11 cellular contexts compared by ENCODE assay signal in the genomic region with DNA sequence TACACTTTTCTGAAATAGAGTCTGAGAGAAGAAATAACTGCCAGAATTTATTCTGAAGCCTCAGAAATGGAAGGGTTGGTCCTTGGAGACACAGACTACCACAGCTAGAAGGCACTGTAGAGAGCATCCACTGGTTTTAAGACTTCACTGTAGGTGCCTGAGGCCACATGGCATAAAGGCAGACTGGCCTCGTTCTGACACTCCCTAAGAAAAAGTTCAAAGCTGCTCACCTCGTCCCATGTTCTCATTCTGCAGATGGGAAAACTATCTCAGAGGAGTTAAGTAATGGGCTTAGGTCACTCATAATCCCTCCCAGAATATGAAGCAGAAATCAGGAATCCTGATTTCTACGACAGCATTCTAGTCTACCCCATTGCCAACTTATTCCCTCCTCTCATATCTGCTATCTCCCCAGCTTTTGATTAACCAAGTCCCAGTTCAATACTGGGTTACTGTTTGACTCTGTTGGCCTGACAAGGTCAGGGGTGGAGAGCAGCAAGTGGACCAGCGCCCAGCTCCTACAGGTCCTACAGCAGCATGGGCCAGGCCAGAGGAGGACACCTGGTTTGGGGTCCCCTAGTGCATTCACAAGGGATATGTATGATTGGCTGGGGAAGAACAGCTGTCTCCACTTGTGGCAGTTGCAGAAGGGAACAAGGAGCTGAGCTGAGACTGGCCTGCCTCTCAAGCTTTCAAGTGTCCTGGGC. TPM values are rescaled to one million over a fixed set of nuclear protein-coding genes. Genes with fewer than 3 reads are reported as not detected.
DNase-seq lines count a peak whose midpoint lies in the region; ATAC-seq and TF ChIP-seq lines count a peak whose summit lies in the region.
"Had no signal": no experiment of that assay in that cellular context is flagged by ENCODE, and none has a peak within 500 bp of the region (broad histone marks: within the 10 kb centered on the region; RNA-seq: fewer than 3 reads in every experiment).

No MANE protein-coding gene starts in this region.

- in situ Hi-C loops in transverse colon (cut with MboI; ENCODE audit: low pct_ligation_motif_present in 1 of 4, low pct_unique_long_range_greater_than_20kb in 1 of 4, low sequenced_read_pairs in 3 of 4): no loop called here

- no peaks in the 10 kb centered on the region for H3K9me3 Mint-ChIP-seq in activated naive CD4-positive, alpha-beta T cell treated with anti-CD3 and anti-CD28 coated beads for 36 hours
- no peaks in the 10 kb centered on the region for H3K9me3 Mint-ChIP-seq in activated naive CD4-positive, alpha-beta T cell treated with anti-CD3 and anti-CD28 coated beads, Interleukin-2, amount 50 U/mL, for 72 hours
- no peaks in the 10 kb centered on the region for H3K9me3 Mint-ChIP-seq in activated T-helper 1 cell treated with anti-CD3 and anti-CD28 coated beads, Interleukin-12 subunit alpha, Interleukin-12 subunit beta, Interleukin-2, Interleukin-4 antibody, amounts not matched to agents 30 ng/mL and 10 ng/mL and 1 ng/mL, durations not matched to agents 14 hours and 24 hours and 36 hours
- peaks cover 4% of the 10 kb centered on the region for H3K9me3 Mint-ChIP-seq in glutamatergic neuron (ENCODE audit: unreplicated experiment)

- H3K36me3 ChIP-seq in lower lobe of right lung: peaks cover 13% of the 10 kb centered on the region
- H3K36me3 ChIP-seq in transverse colon: no peaks in the 10 kb centered on the region

- no peak for TF ChIP-seq CTCF in lower lobe of right lung (IDR thresholded peaks at IDR 0.05)
- no peak for TF ChIP-seq CTCF in transverse colon (IDR thresholded peaks at IDR 0.05)
- no peak for TF ChIP-seq CTCF in glutamatergic neuron (IDR thresholded peaks at IDR 0.05; ENCODE audit: partially characterized antibody, unreplicated experiment)

- no peak for DNase-seq in activated naive CD4-positive, alpha-beta T cell treated with anti-CD3 and anti-CD28 coated beads for 36 hours
- no peak for DNase-seq in activated naive CD4-positive, alpha-beta T cell treated with anti-CD3 and anti-CD28 coated beads, Interleukin-2, amount 50 U/mL, for 72 hours (ENCODE audit: low spot score in 2 of 2)
- DNase-seq in activated T-helper 1 cell treated with anti-CD3 and anti-CD28 coated beads, Interleukin-12 subunit alpha, Interleukin-12 subunit beta, Interleukin-2, Interleukin-4 antibody, amounts not matched to agents 30 ng/mL and 10 ng/mL and 1 ng/mL, durations not matched to agents 14 hours and 24 hours and 36 hours (ENCODE audit: low spot score): no peak
- DNase-seq in lower lobe of right lung (no peak), transverse colon (no peak), glutamatergic neuron (no peak), NCI-H1105 treated with DMSO at 0.1 percent for 48 hours (lab: John Stamatoyannopoulos, UW) (no peak)
- DNase-seq: Caco-2, NCI-H1092 had no signal

- TF ChIP-seq EP300 in transverse colon (IDR thresholded peaks at IDR 0.05; ENCODE audit: low read depth): no peak

- no peaks in the 10 kb centered on the region for H3K9me3 ChIP-seq in lower lobe of right lung
- H3K9me3 ChIP-seq in transverse colon: no peaks in the 10 kb centered on the region
- H3K9me3 ChIP-seq: Caco-2, SJSA1 had no signal

- TF ChIP-seq POLR2A in transverse colon (IDR thresholded peaks at IDR 0.05): no peak

- H3K4me3 Mint-ChIP-seq in activated naive CD4-positive, alpha-beta T cell treated with anti-CD3 and anti-CD28 coated beads for 36 hours: no peak overlapping the region
- no peak overlapping the region for H3K4me3 Mint-ChIP-seq in activated T-helper 1 cell treated with anti-CD3 and anti-CD28 coated beads, Interleukin-12 subunit alpha, Interleukin-12 subunit beta, Interleukin-2, Interleukin-4 antibody, amounts not matched to agents 30 ng/mL and 10 ng/mL and 1 ng/mL, durations not matched to agents 14 hours and 24 hours and 36 hours
- no peak overlapping the region for H3K4me3 Mint-ChIP-seq in glutamatergic neuron (ENCODE audit: unreplicated experiment)

- H3K27me3 Mint-ChIP-seq in activated naive CD4-positive, alpha-beta T cell treated with anti-CD3 and anti-CD28 coated beads for 36 hours (ENCODE audit: low read depth): no peaks in the 10 kb centered on the region
- no peaks in the 10 kb centered on the region for H3K27me3 Mint-ChIP-seq in activated T-helper 1 cell treated with anti-CD3 and anti-CD28 coated beads, Interleukin-12 subunit alpha, Interleukin-12 subunit beta, Interleukin-2, Interleukin-4 antibody, amounts not matched to agents 30 ng/mL and 10 ng/mL and 1 ng/mL, durations not matched to agents 14 hours and 24 hours and 36 hours (ENCODE audit: insufficient read depth)
- H3K27me3 Mint-ChIP-seq in glutamatergic neuron (ENCODE audit: unreplicated experiment): peaks cover 4% of the 10 kb centered on the region

- H3K4me1 Mint-ChIP-seq in activated naive CD4-positive, alpha-beta T cell treated with anti-CD3 and anti-CD28 coated beads for 36 hours (ENCODE audit: low read depth): peaks cover 76% of the 10 kb centered on the region
- H3K4me1 Mint-ChIP-seq in activated T-helper 1 cell treated with anti-CD3 and anti-CD28 coated beads, Interleukin-12 subunit alpha, Interleukin-12 subunit beta, Interleukin-2, Interleukin-4 antibody, amounts not matched to agents 30 ng/mL and 10 ng/mL and 1 ng/mL, durations not matched to agents 14 hours and 24 hours and 36 hours (ENCODE audit: low read depth): peaks cover 65% of the 10 kb centered on the region
- H3K4me1 Mint-ChIP-seq in glutamatergic neuron (ENCODE audit: low read depth, unreplicated experiment): no peaks in the 10 kb centered on the region

- H3K4me3 ChIP-seq in lower lobe of right lung: peak overlapping the region; percentile 80
- H3K4me3 ChIP-seq in transverse colon: peak overlapping the region in 3 of 4 donors; percentile 48 to 98 (median 82)
- H3K4me3 ChIP-seq: SJSA1 had no signal

- H3K4me1 ChIP-seq in lower lobe of right lung: peaks cover 76% of the 10 kb centered on the region
- peaks cover 22 to 78% (median 40%) of the 10 kb centered on the region in 4 donors for H3K4me1 ChIP-seq in transverse colon

- intact Hi-C loops in activated naive CD4-positive, alpha-beta T cell treated with anti-CD3 and anti-CD28 coated beads for 36 hours (cut with micrococcal nuclease): loop anchor here (1.0 to 10.0 kb wide), 2 partner anchors 24 to 1031 kb away; partner anchors contain the start of gene SP1
- intact Hi-C loops in activated T-helper 1 cell treated with anti-CD3 and anti-CD28 coated beads, Interleukin-12 subunit alpha, Interleukin-12 subunit beta, Interleukin-2, Interleukin-4 antibody, amounts not matched to agents 30 ng/mL and 10 ng/mL and 1 ng/mL, durations not matched to agents 14 hours and 24 hours and 36 hours (cut with micrococcal nuclease): loop anchor here (10.0 kb wide), 1 partner anchor 569 kb away; the partner anchor contains the start of gene TESPA1
- intact Hi-C loops in lower lobe of right lung (cut with DNase I): no loop called here
- intact Hi-C loops in transverse colon (cut with DNase I; ENCODE audit: low total_unique reads): no loop called here

- CTCF ChIA-PET in activated naive CD4-positive, alpha-beta T cell treated with anti-CD3 and anti-CD28 coated beads for 36 hours (lab: Charles Lee): interaction anchor here (1.0 to 14.5 kb wide), 8 partner anchors 14 to 201 kb away, joined by 3 to 257 read pairs (median 4); no protein-coding TSS in a partner anchor

- peak overlapping the region; percentile 82 for H3K27ac ChIP-seq in lower lobe of right lung
- H3K27ac ChIP-seq in transverse colon: peak overlapping the region; percentile 85 to 97 (median 94)
- H3K27ac ChIP-seq: SJSA1 had no signal

- no peak for ATAC-seq in activated naive CD4-positive, alpha-beta T cell treated with anti-CD3 and anti-CD28 coated beads, Interleukin-2, amount 50 U/mL, for 72 hours
- ATAC-seq in lower lobe of right lung (no peak), HG03457 (IDR thresholded peaks at IDR 0.05; ENCODE audit: unreplicated experiment) (no peak)

- 25 to 51% methylated on average over 2 to 4 of the region's 4 CpGs for WGBS in transverse colon (ENCODE audit: low coverage in 1 of 2), 2 donors

- peak overlapping the region; percentile 89 for H3K27ac Mint-ChIP-seq in activated naive CD4-positive, alpha-beta T cell treated with anti-CD3 and anti-CD28 coated beads for 36 hours
- peak overlapping the region in 1 of 2 donors; percentile 27 for H3K27ac Mint-ChIP-seq in activated naive CD4-positive, alpha-beta T cell treated with anti-CD3 and anti-CD28 coated beads, Interleukin-2, amount 50 U/mL, for 72 hours
- H3K27ac Mint-ChIP-seq in activated T-helper 1 cell treated with anti-CD3 and anti-CD28 coated beads, Interleukin-12 subunit alpha, Interleukin-12 subunit beta, Interleukin-2, Interleukin-4 antibody, amounts not matched to agents 30 ng/mL and 10 ng/mL and 1 ng/mL, durations not matched to agents 14 hours and 24 hours and 36 hours: peak overlapping the region; percentile 61
- no peak overlapping the region for H3K27ac Mint-ChIP-seq in glutamatergic neuron (ENCODE audit: unreplicated experiment)

- H3K27me3 ChIP-seq in lower lobe of right lung (ENCODE audit: low read depth): no peaks in the 10 kb centered on the region
- H3K27me3 ChIP-seq in transverse colon: peaks cover 37% of the 10 kb centered on the region
- H3K27me3 ChIP-seq: SJSA1 had no signal

- H3K36me3 Mint-ChIP-seq in activated naive CD4-positive, alpha-beta T cell treated with anti-CD3 and anti-CD28 coated beads for 36 hours (ENCODE audit: low read depth): no peaks in the 10 kb centered on the region
- H3K36me3 Mint-ChIP-seq in activated naive CD4-positive, alpha-beta T cell treated with anti-CD3 and anti-CD28 coated beads, Interleukin-2, amount 50 U/mL, for 72 hours: peaks cover 0 to 21% of the 10 kb centered on the region in 2 donors
- peaks cover 4% of the 10 kb centered on the region for H3K36me3 Mint-ChIP-seq in activated T-helper 1 cell treated with anti-CD3 and anti-CD28 coated beads, Interleukin-12 subunit alpha, Interleukin-12 subunit beta, Interleukin-2, Interleukin-4 antibody, amounts not matched to agents 30 ng/mL and 10 ng/mL and 1 ng/mL, durations not matched to agents 14 hours and 24 hours and 36 hours (ENCODE audit: low read depth)
- H3K36me3 Mint-ChIP-seq in glutamatergic neuron (ENCODE audit: unreplicated experiment): peaks cover 5% of the 10 kb centered on the region

RNA-seq across cellular contexts. Expression of gene ITGA5, which starts 3.7 kb away (rescaled TPM):
- total RNA-seq in activated naive CD4-positive, alpha-beta T cell treated with anti-CD3 and anti-CD28 coated beads for 36 hours: 10 to 100 TPM; 17.9 to 18.4 TPM
- total RNA-seq in activated naive CD4-positive, alpha-beta T cell treated with anti-CD3 and anti-CD28 coated beads, Interleukin-2, amount 50 U/mL, for 72 hours: 10 to 100 TPM; 29.4 to 53.5 TPM
- total RNA-seq in activated T-helper 1 cell treated with anti-CD3 and anti-CD28 coated beads, Interleukin-12 subunit alpha, Interleukin-12 subunit beta, Interleukin-2, Interleukin-4 antibody, amounts not matched to agents 30 ng/mL and 10 ng/mL and 1 ng/mL, durations not matched to agents 14 hours and 24 hours and 36 hours: 31.2 and 31.6 TPM in 2 replicates
- total RNA-seq in lower lobe of right lung (97.1 TPM), transverse colon (100 to 1,000 TPM in 1 of 4 donors, 10 to 100 TPM in 3; 37.7 to 217 (median 73.0) TPM), glutamatergic neuron (ENCODE audit: unreplicated experiment) (1.8 TPM)

RNA-seq across cellular contexts. Expression of gene ZNF385A, which starts 30.8 kb away (rescaled TPM):
- total RNA-seq in activated naive CD4-positive, alpha-beta T cell treated with anti-CD3 and anti-CD28 coated beads for 36 hours: 1 to 10 TPM in 1 of 2 experiments, under 1 TPM in 1; 0.93 to 1.1 TPM
- total RNA-seq in activated naive CD4-positive, alpha-beta T cell treated with anti-CD3 and anti-CD28 coated beads, Interleukin-2, amount 50 U/mL, for 72 hours: 1 to 10 TPM; 1.2 to 1.8 TPM
- 0.99 and 1.3 TPM in 2 replicates for total RNA-seq in activated T-helper 1 cell treated with anti-CD3 and anti-CD28 coated beads, Interleukin-12 subunit alpha, Interleukin-12 subunit beta, Interleukin-2, Interleukin-4 antibody, amounts not matched to agents 30 ng/mL and 10 ng/mL and 1 ng/mL, durations not matched to agents 14 hours and 24 hours and 36 hours
- total RNA-seq in lower lobe of right lung (28.3 TPM), transverse colon (10 to 100 TPM in 1 of 4 donors, 1 to 10 TPM in 3; 1.9 to 17.5 (median 5.7) TPM), glutamatergic neuron (ENCODE audit: unreplicated experiment) (26.6 TPM)

RNA-seq across cellular contexts. Expression of gene GPR84, which starts 51.1 kb away (rescaled TPM):
- total RNA-seq in activated naive CD4-positive, alpha-beta T cell treated with anti-CD3 and anti-CD28 coated beads for 36 hours: 1 to 10 TPM; 1.2 TPM
- 1 to 10 TPM; 2.0 to 4.1 TPM for total RNA-seq in activated naive CD4-positive, alpha-beta T cell treated with anti-CD3 and anti-CD28 coated beads, Interleukin-2, amount 50 U/mL, for 72 hours
- 2.3 and 2.4 TPM in 2 replicates for total RNA-seq in activated T-helper 1 cell treated with anti-CD3 and anti-CD28 coated beads, Interleukin-12 subunit alpha, Interleukin-12 subunit beta, Interleukin-2, Interleukin-4 antibody, amounts not matched to agents 30 ng/mL and 10 ng/mL and 1 ng/mL, durations not matched to agents 14 hours and 24 hours and 36 hours
- total RNA-seq in lower lobe of right lung (0.65 TPM), transverse colon (not detected), glutamatergic neuron (ENCODE audit: unreplicated experiment) (not detected)
- total RNA-seq: Caco-2, SJSA1 had no signal

RNA-seq across cellular contexts. Expression of gene GTSF1, which starts 58.0 kb away (rescaled TPM):
- 1 to 10 TPM; 8.1 to 8.6 TPM for total RNA-seq in activated naive CD4-positive, alpha-beta T cell treated with anti-CD3 and anti-CD28 coated beads for 36 hours
- 10 to 100 TPM in 1 of 2 donors, 1 to 10 TPM in 1; 9.3 to 10.1 TPM for total RNA-seq in activated naive CD4-positive, alpha-beta T cell treated with anti-CD3 and anti-CD28 coated beads, Interleukin-2, amount 50 U/mL, for 72 hours
- 3.9 and 4.4 TPM in 2 replicates for total RNA-seq in activated T-helper 1 cell treated with anti-CD3 and anti-CD28 coated beads, Interleukin-12 subunit alpha, Interleukin-12 subunit beta, Interleukin-2, Interleukin-4 antibody, amounts not matched to agents 30 ng/mL and 10 ng/mL and 1 ng/mL, durations not matched to agents 14 hours and 24 hours and 36 hours
- total RNA-seq in lower lobe of right lung (4.5 TPM), transverse colon (not detected), glutamatergic neuron (ENCODE audit: unreplicated experiment) (not detected)
- total RNA-seq: Caco-2, SJSA1 had no signal

Comparison
In these comparisons a context has a peak if more than half of its experiments do, and no peak if none do; other contexts are left out.
1. intact Hi-C loops: an anchor here in activated naive CD4-positive, alpha-beta T cell treated with anti-CD3 and anti-CD28 coated beads for 36 hours (1.0 to 10.0 kb wide) and activated T-helper 1 cell treated with anti-CD3 and anti-CD28 coated beads, Interleukin-12 subunit alpha, Interleukin-12 subunit beta, Interleukin-2, Interleukin-4 antibody, amounts not matched to agents 30 ng/mL and 10 ng/mL and 1 ng/mL, durations not matched to agents 14 hours and 24 hours and 36 hours (10.0 kb wide); none called in lower lobe of right lung and transverse colon.